ENCODE assay signal across 8 cellular contexts in the genomic region with DNA sequence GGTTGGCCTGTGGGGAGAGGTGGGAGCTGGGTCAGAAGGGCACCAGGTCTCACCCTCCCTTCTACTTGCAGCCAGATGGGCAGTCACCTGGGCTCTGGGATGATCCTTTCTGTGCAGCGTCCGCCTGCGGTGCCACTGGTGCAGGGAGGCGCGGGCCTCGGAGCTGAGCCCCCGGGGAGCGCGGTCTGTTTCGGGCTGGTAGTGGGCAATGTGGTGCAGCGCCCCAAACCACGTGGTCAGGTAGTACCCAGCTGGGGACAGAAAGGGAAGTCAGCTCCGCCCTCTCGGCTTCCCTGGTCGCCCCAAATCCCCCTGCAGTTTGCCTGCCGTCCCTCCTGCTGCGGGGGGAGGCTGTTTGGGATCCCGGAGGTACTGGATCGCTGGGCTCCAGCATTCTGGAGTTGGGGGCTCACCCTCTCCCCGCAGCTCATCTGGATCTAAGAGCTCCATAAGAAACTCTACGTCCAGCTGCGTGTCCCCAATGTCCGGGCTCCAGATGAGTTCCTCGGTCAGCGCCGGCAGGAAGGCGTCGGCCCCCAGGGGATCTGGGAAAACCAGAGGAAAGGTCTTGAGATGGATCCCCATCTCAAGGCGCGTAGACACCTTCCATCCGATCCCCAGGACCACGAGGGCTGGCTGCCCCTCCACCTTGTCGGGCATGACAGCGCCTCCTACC. TPM values are rescaled to one million over a fixed set of nuclear protein-coding genes. Genes with fewer than 3 reads are reported as not detected.
A peak's percentile ranks its signal among the peaks of the same experiment; 100 is the strongest.
DNase-seq lines count a peak whose midpoint lies in the region; ATAC-seq lines count a peak whose summit lies in the region.

No MANE protein-coding gene starts in this region.

- no peak for ATAC-seq in activated CD4-positive, alpha-beta T cell treated with anti-CD3 and anti-CD28 coated beads for 36 hours
- ATAC-seq in HG03354 (IDR thresholded peaks at IDR 0.05; ENCODE audit: poor library complexity, severe bottlenecking, unreplicated experiment), result no peak

- peaks cover 51% of the 10 kb centered on the region for H3K36me3 Mint-ChIP-seq in activated CD4-positive, alpha-beta T cell treated with anti-CD3 and anti-CD28 coated beads for 36 hours (ENCODE audit: low read depth)
- peaks cover 41% of the 10 kb centered on the region for H3K36me3 Mint-ChIP-seq in activated naive CD8-positive, alpha-beta T cell treated with anti-CD3 and anti-CD28 coated beads for 36 hours

- DNase-seq in activated CD4-positive, alpha-beta T cell treated with anti-CD3 and anti-CD28 coated beads for 36 hours, result peak; percentile 53
- DNase-seq in activated CD4-positive, alpha-beta T cell treated with anti-CD3 and anti-CD28 coated beads, Interleukin-2, amount 50 U/mL, for 1 hour, result no peak
- DNase-seq in activated naive CD8-positive, alpha-beta T cell treated with anti-CD3 and anti-CD28 coated beads for 36 hours, result peak; percentile 45
- DNase-seq in stimulated activated CD8-positive, alpha-beta memory T cell treated with anti-CD3 and anti-CD28 coated beads, Interleukin-4, amount 100 ng/mL, for 48 hours, result peak; percentile 61
- DNase-seq in mesenteric fat pad (ENCODE audit: low spot score), result no peak
- no peak for DNase-seq in GM19240 (ENCODE audit: insufficient read length, low spot score)

- H3K27ac Mint-ChIP-seq in activated CD4-positive, alpha-beta T cell treated with anti-CD3 and anti-CD28 coated beads for 36 hours, result peak overlapping the region; percentile 86
- H3K27ac Mint-ChIP-seq in activated naive CD8-positive, alpha-beta T cell treated with anti-CD3 and anti-CD28 coated beads for 36 hours, result peak overlapping the region; percentile 92

- CTCF ChIA-PET in activated CD4-positive, alpha-beta T cell treated with anti-CD3 and anti-CD28 coated beads for 36 hours (lab: Charles Lee), result interaction anchor here (0.6 to 2.9 kb wide), 15 partner anchors 9 to 1935 kb away, joined by 3 to 18 read pairs (median 3); a partner anchor contains a TSS

- POLR2A ChIA-PET in activated CD4-positive, alpha-beta T cell treated with anti-CD3 and anti-CD28 coated beads for 36 hours (lab: Charles Lee), result interaction anchor here (1.0 to 2.7 kb wide), 2 partner anchors 17 to 21 kb away, joined by 3 to 11 read pairs; no protein-coding TSS in a partner anchor

- H3K27me3 Mint-ChIP-seq in activated CD4-positive, alpha-beta T cell treated with anti-CD3 and anti-CD28 coated beads for 36 hours, result no peaks in the 10 kb centered on the region
- H3K27me3 Mint-ChIP-seq in activated naive CD8-positive, alpha-beta T cell treated with anti-CD3 and anti-CD28 coated beads for 36 hours, result no peaks in the 10 kb centered on the region

- no peaks in the 10 kb centered on the region for H3K9me3 ChIP-seq in iPS-18c (ENCODE audit: control insufficient read depth, insufficient read depth, low read length)

- H3K4me3 Mint-ChIP-seq in activated CD4-positive, alpha-beta T cell treated with anti-CD3 and anti-CD28 coated beads for 36 hours, result peak overlapping the region; percentile 76
- H3K4me3 Mint-ChIP-seq in activated naive CD8-positive, alpha-beta T cell treated with anti-CD3 and anti-CD28 coated beads for 36 hours, result peak overlapping the region; percentile 91

- H3K4me3 ChIP-seq in iPS-18c (ENCODE audit: insufficient read depth, low read depth, low read length), result peak overlapping the region; percentile 58

- H3K4me1 Mint-ChIP-seq in activated CD4-positive, alpha-beta T cell treated with anti-CD3 and anti-CD28 coated beads for 36 hours, result peaks cover 44% of the 10 kb centered on the region
- H3K4me1 Mint-ChIP-seq in activated naive CD8-positive, alpha-beta T cell treated with anti-CD3 and anti-CD28 coated beads for 36 hours, result peaks cover 38% of the 10 kb centered on the region

- intact Hi-C loops in activated CD4-positive, alpha-beta T cell treated with anti-CD3 and anti-CD28 coated beads for 36 hours (cut with DNase I, micrococcal nuclease), result loop anchor here (1.0 to 5.0 kb wide), 3 partner anchors 17 to 467 kb away; a partner anchor contains a TSS

- H3K9me3 Mint-ChIP-seq in activated CD4-positive, alpha-beta T cell treated with anti-CD3 and anti-CD28 coated beads for 36 hours (ENCODE audit: low read depth), result no peaks in the 10 kb centered on the region
- peaks cover 8% of the 10 kb centered on the region for H3K9me3 Mint-ChIP-seq in activated naive CD8-positive, alpha-beta T cell treated with anti-CD3 and anti-CD28 coated beads for 36 hours

RNA-seq across cellular contexts. Expression of a gene that starts 8.8 kb away (rescaled TPM):
- 10 to 100 TPM; 85.8 to 90.3 TPM for total RNA-seq in activated CD4-positive, alpha-beta T cell treated with anti-CD3 and anti-CD28 coated beads for 36 hours
- total RNA-seq in activated naive CD8-positive, alpha-beta T cell treated with anti-CD3 and anti-CD28 coated beads for 36 hours, result 10 to 100 TPM; 74.0 to 75.0 TPM
- 8.9 TPM for total RNA-seq in mesenteric fat pad

RNA-seq across cellular contexts. Expression of a gene that starts 19.5 kb away (rescaled TPM):
- 100 to 1,000 TPM; 714 to 722 TPM for total RNA-seq in activated CD4-positive, alpha-beta T cell treated with anti-CD3 and anti-CD28 coated beads for 36 hours
- total RNA-seq in activated naive CD8-positive, alpha-beta T cell treated with anti-CD3 and anti-CD28 coated beads for 36 hours, result 100 to 1,000 TPM; 723 to 728 TPM
- total RNA-seq in mesenteric fat pad, result 231 TPM

RNA-seq across cellular contexts. Expression of a gene that starts 30.1 kb away (rescaled TPM):
- total RNA-seq in activated CD4-positive, alpha-beta T cell treated with anti-CD3 and anti-CD28 coated beads for 36 hours, result 10 to 100 TPM; 17.8 to 23.1 TPM
- total RNA-seq in activated naive CD8-positive, alpha-beta T cell treated with anti-CD3 and anti-CD28 coated beads for 36 hours, result 10 to 100 TPM; 19.4 to 21.2 TPM
- 60.2 TPM for total RNA-seq in mesenteric fat pad

RNA-seq across cellular contexts. Expression of a gene that starts 30.5 kb away (rescaled TPM):
- total RNA-seq in activated CD4-positive, alpha-beta T cell treated with anti-CD3 and anti-CD28 coated beads for 36 hours, result 10 to 100 TPM; 49.4 to 52.5 TPM
- 10 to 100 TPM; 85.7 to 86.2 TPM for total RNA-seq in activated naive CD8-positive, alpha-beta T cell treated with anti-CD3 and anti-CD28 coated beads for 36 hours
- total RNA-seq in mesenteric fat pad, result 24.2 TPM

RNA-seq across cellular contexts. Expression of a gene that starts 37.7 kb away (rescaled TPM):
- 100 to 1,000 TPM; 114 to 154 TPM for total RNA-seq in activated CD4-positive, alpha-beta T cell treated with anti-CD3 and anti-CD28 coated beads for 36 hours
- total RNA-seq in activated naive CD8-positive, alpha-beta T cell treated with anti-CD3 and anti-CD28 coated beads for 36 hours, result 100 to 1,000 TPM; 103 to 107 TPM
- 302 TPM for total RNA-seq in mesenteric fat pad

Comparison
In these comparisons a context has a peak if more than half of its experiments do, and no peak if none do; other contexts are left out.
1. DNase-seq: peak in activated CD4-positive, alpha-beta T cell treated with anti-CD3 and anti-CD28 coated beads for 36 hours (single experiment), activated naive CD8-positive, alpha-beta T cell treated with anti-CD3 and anti-CD28 coated beads for 36 hours (single experiment) and stimulated activated CD8-positive, alpha-beta memory T cell treated with anti-CD3 and anti-CD28 coated beads, Interleukin-4, amount 100 ng/mL, for 48 hours (single experiment); none in activated CD4-positive, alpha-beta T cell treated with anti-CD3 and anti-CD28 coated beads, Interleukin-2, amount 50 U/mL, for 1 hour (single experiment), mesenteric fat pad (single experiment) and GM19240 (single experiment).